Comparison of ENCODE assay signal across 2 cellular contexts in the genomic region with DNA sequence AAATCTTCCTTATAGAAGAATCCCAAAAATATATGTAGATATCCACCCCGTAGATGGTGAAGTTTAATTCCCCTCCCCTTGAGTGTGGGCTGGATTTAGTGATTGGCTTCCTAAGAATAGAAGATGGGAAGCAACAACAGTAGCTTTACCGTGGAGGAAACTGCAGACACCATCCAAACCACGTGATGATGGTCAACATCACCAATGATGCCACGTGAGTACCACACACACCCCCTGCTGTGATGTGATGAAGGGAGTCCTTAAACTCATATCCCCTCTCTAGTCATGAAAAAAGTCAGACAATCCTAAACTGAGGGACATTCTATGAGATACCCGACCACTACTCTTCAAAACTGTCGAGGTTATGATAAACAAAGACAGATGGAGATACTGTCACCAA.
TF ChIP-seq lines count a peak whose summit lies in the region.

No MANE protein-coding gene starts in this region.

TF ChIP-seq in A549, 52 proteins besides CTCF, POLR2A, EP300 and RAD21 (continued from another document):
- TF ChIP-seq, protein P1, sequence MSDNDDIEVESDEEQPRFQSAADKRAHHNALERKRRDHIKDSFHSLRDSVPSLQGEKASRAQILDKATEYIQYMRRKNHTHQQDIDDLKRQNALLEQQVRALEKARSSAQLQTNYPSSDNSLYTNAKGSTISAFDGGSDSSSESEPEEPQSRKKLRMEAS (IDR thresholded peaks at IDR 0.05), result no peak
- TF ChIP-seq FOSL2 (IDR thresholded peaks at IDR 0.05) (no peak), FOSL2 (CRISPR knock-in tag; IDR thresholded peaks at IDR 0.05) (no peak), RCOR1 (IDR thresholded peaks at IDR 0.05; ENCODE audit: low read depth, low read length) (no peak), MYC (IDR thresholded peaks at IDR 0.05; ENCODE audit: borderline replicate concordance, low read length) (no peak)
- TF ChIP-seq, protein P2, sequence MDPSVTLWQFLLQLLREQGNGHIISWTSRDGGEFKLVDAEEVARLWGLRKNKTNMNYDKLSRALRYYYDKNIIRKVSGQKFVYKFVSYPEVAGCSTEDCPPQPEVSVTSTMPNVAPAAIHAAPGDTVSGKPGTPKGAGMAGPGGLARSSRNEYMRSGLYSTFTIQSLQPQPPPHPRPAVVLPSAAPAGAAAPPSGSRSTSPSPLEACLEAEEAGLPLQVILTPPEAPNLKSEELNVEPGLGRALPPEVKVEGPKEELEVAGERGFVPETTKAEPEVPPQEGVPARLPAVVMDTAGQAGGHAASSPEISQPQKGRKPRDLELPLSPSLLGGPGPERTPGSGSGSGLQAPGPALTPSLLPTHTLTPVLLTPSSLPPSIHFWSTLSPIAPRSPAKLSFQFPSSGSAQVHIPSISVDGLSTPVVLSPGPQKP (IDR thresholded peaks at IDR 0.05; ENCODE audit: low read depth, low read length), result no peak
TF ChIP-seq in A549: peak in this region for 1.

TF ChIP-seq in K562, 482 proteins besides CTCF, POLR2A, EP300 and RAD21 (continued from another document):
- TF ChIP-seq TFE3 (CRISPR knock-in tag; IDR thresholded peaks at IDR 0.05) (peak; percentile 22; the same call in 1 of the 2 replicates), NR1H2 (CRISPR knock-in tag; IDR thresholded peaks at IDR 0.05) (no peak), RAD51 (IDR thresholded peaks at IDR 0.05; ENCODE audit: borderline replicate concordance, low read depth) (peak; percentile 39; the same call in 1 of the 2 replicates), ZBTB9 (CRISPR knock-in tag; IDR thresholded peaks at IDR 0.05) (no peak), LCOR (CRISPR knock-in tag; IDR thresholded peaks at IDR 0.05) (no peak)
- TF ChIP-seq, protein P3, sequence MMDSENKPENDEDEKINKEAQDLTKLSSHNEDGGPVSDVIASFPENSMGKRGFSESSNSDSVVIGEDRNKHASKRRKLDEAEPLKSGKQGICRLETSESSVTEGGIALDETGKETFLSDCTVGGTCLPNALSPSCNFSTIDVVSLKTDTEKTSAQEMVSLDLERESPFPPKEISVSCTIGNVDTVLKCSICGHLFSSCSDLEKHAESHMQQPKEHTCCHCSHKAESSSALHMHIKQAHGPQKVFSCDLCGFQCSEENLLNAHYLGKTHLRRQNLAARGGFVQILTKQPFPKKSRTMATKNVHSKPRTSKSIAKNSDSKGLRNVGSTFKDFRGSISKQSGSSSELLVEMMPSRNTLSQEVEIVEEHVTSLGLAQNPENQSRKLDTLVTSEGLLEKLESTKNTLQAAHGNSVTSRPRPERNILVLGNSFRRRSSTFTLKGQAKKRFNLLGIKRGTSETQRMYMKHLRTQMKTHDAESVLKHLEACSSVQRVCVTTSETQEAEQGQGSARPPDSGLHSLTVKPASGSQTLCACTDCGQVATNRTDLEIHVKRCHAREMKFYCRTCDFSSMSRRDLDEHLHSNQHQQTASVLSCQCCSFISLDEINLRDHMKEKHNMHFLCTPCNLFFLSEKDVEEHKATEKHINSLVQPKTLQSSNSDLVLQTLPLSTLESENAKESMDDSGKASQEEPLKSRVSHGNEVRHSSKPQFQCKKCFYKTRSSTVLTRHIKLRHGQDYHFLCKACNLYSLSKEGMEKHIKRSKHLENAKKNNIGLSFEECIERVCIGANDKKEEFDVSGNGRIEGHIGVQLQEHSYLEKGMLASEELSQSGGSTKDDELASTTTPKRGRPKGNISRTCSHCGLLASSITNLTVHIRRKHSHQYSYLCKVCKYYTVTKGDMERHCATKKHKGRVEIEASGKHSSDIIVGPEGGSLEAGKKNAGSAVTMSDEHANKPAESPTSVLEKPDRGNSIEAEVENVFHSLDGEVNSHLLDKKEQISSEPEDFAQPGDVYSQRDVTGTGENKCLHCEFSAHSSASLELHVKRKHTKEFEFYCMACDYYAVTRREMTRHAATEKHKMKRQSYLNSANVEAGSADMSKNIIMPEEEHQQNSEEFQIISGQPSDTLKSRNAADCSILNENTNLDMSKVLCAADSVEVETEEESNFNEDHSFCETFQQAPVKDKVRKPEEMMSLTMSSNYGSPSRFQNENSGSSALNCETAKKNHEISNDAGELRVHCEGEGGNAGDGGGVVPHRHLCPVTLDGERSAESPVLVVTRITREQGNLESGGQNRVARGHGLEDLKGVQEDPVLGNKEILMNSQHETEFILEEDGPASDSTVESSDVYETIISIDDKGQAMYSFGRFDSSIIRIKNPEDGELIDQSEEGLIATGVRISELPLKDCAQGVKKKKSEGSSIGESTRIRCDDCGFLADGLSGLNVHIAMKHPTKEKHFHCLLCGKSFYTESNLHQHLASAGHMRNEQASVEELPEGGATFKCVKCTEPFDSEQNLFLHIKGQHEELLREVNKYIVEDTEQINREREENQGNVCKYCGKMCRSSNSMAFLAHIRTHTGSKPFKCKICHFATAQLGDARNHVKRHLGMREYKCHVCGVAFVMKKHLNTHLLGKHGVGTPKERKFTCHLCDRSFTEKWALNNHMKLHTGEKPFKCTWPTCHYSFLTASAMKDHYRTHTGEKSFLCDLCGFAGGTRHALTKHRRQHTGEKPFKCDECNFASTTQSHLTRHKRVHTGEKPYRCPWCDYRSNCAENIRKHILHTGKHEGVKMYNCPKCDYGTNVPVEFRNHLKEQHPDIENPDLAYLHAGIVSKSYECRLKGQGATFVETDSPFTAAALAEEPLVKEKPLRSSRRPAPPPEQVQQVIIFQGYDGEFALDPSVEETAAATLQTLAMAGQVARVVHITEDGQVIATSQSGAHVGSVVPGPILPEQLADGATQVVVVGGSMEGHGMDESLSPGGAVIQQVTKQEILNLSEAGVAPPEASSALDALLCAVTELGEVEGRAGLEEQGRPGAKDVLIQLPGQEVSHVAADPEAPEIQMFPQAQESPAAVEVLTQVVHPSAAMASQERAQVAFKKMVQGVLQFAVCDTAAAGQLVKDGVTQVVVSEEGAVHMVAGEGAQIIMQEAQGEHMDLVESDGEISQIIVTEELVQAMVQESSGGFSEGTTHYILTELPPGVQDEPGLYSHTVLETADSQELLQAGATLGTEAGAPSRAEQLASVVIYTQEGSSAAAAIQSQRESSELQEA (IDR thresholded peaks at IDR 0.05; ENCODE audit: low read depth), result no peak
- TF ChIP-seq, protein P4, sequence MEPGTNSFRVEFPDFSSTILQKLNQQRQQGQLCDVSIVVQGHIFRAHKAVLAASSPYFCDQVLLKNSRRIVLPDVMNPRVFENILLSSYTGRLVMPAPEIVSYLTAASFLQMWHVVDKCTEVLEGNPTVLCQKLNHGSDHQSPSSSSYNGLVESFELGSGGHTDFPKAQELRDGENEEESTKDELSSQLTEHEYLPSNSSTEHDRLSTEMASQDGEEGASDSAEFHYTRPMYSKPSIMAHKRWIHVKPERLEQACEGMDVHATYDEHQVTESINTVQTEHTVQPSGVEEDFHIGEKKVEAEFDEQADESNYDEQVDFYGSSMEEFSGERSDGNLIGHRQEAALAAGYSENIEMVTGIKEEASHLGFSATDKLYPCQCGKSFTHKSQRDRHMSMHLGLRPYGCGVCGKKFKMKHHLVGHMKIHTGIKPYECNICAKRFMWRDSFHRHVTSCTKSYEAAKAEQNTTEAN (CRISPR knock-in tag; IDR thresholded peaks at IDR 0.05), result no peak
TF ChIP-seq in K562: peak in this region for 3.
